In the genomic region with DNA sequence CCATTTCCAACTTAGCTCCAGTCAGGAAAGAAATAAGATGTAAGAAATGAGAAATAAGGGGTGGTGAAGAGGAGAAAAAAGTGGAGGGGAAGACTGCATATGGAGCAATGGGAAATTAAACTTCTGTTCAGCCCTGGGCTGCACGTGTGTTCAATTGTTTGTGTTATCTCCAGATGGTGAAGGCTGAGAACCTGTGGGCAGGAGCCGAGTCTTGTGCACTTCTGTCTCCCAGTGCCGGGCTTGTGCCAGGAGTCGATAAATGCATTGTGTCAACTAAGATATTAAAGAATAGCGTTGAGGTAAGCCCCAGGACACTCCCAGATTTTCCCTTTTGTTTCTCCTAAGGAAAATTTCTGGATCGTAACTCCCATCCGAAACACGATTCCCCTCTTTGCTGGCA, we compare ENCODE assay signal across 22 cellular contexts.
DNase-seq lines count a peak whose midpoint lies in the region; FAIRE-seq and TF ChIP-seq lines count a peak whose summit lies in the region.
"Had no signal": no experiment of that assay in that cellular context is flagged by ENCODE, and none has a peak within 500 bp of the region (broad histone marks: within the 10 kb centered on the region; RNA-seq: fewer than 3 reads in every experiment).

No MANE protein-coding gene starts in this region.

- no peaks in the 10 kb centered on the region for H3K4me1 Mint-ChIP-seq in endodermal cell
- H3K4me1 Mint-ChIP-seq: B cell; CD4-positive, CD25-positive, alpha-beta regulatory T cell had no signal

- FAIRE-seq in bronchial epithelial cell (lab: Jason Lieb, UNC), result peak; percentile 7
- FAIRE-seq: A204.1, GM12891, GM18507, H54 had no signal

- WGBS in endodermal cell (ENCODE audit: insufficient coverage in 1 of 2, insufficient read length in 1 of 2), 2 experiments, result 89 to 96% methylated on average over 7 to 8 of the region's 8 CpGs

- H3K36me3 ChIP-seq in bronchial epithelial cell (ENCODE audit: control insufficient read depth, insufficient read depth, low read length), result no peaks in the 10 kb centered on the region
- no peaks in the 10 kb centered on the region for H3K36me3 ChIP-seq in endodermal cell (ENCODE audit: control insufficient read depth, insufficient read depth, low read length)
- H3K36me3 ChIP-seq: BLaER1, HAP-1 had no signal

- H3K4me3 ChIP-seq in bronchial epithelial cell (ENCODE audit: low read depth, low read length), result no peak overlapping the region
- H3K4me3 ChIP-seq in endodermal cell (ENCODE audit: low read length), result no peak overlapping the region
- H3K4me3 ChIP-seq: BLaER1, GM23338, HAP-1 had no signal

- H3K4me1 ChIP-seq in endodermal cell (ENCODE audit: control insufficient read depth, insufficient read depth, low read length), result no peaks in the 10 kb centered on the region
- H3K4me1 ChIP-seq: BLaER1, Caco-2, HAP-1 had no signal

- no peak overlapping the region for H3K27ac ChIP-seq in endodermal cell (ENCODE audit: low read depth, low read length)
- H3K27ac ChIP-seq: BLaER1, C4-2B had no signal

- H3K4me3 Mint-ChIP-seq in endodermal cell, result no peak overlapping the region
- H3K4me3 Mint-ChIP-seq: B cell; CD4-positive, CD25-positive, alpha-beta regulatory T cell; CD8-positive, alpha-beta T cell; GM23338; HFFc6 had no signal

- no peaks in the 10 kb centered on the region for H3K27me3 ChIP-seq in bronchial epithelial cell (ENCODE audit: control insufficient read depth, insufficient read depth, low read length)
- no peaks in the 10 kb centered on the region for H3K27me3 ChIP-seq in endodermal cell (ENCODE audit: control insufficient read depth, insufficient read depth, low read length, poor library complexity, severe bottlenecking)
- H3K27me3 ChIP-seq: BLaER1 had no signal

- no peak overlapping the region for H3K27ac Mint-ChIP-seq in endodermal cell
- H3K27ac Mint-ChIP-seq: B cell; CD4-positive, CD25-positive, alpha-beta regulatory T cell; CD8-positive, alpha-beta T cell; GM23338; HFFc6 had no signal

- H3K36me3 Mint-ChIP-seq in endodermal cell (ENCODE audit: low read depth), result no peaks in the 10 kb centered on the region
- H3K36me3 Mint-ChIP-seq: CD4-positive, CD25-positive, alpha-beta regulatory T cell; CD8-positive, alpha-beta T cell had no signal

- H3K9me3 Mint-ChIP-seq in endodermal cell, result no peaks in the 10 kb centered on the region
- H3K9me3 Mint-ChIP-seq: CD8-positive, alpha-beta T cell; GM23338; HFFc6 had no signal

- no peaks in the 10 kb centered on the region for H3K27me3 Mint-ChIP-seq in endodermal cell (ENCODE audit: insufficient read depth)

- DNase-seq in NCI-H2171 (lab: John Stamatoyannopoulos, UW) (peak; percentile 13), bronchial epithelial cell (ENCODE audit: low read depth) (no peak), mucosa of gallbladder (ENCODE audit: low spot score) (peak; percentile 84), endodermal cell (no peak), KG1 (lab: John Stamatoyannopoulos, UW) (no peak), HT-29 (ENCODE audit: low spot score) (no peak)
- DNase-seq: Caco-2; CD4-positive, CD25-positive, alpha-beta regulatory T cell; CD8-positive, alpha-beta T cell; DMS53; DMS79 treated with DMSO at 0.1 percent for 48 hours; GF-D8; HFFc6 had no signal

- TF ChIP-seq CTCF in bronchial epithelial cell (IDR thresholded peaks at IDR 0.05; ENCODE audit: insufficient read depth, low read length, severe bottlenecking), result no peak
- no peak for TF ChIP-seq CTCF in endodermal cell (conservative IDR thresholded peaks at IDR 0.05)

- H3K9ac ChIP-seq in endodermal cell (ENCODE audit: extremely low read depth, low read length, poor library complexity, severe bottlenecking), result no peak overlapping the region
- H3K9ac ChIP-seq: BLaER1 had no signal

- no peaks in the 10 kb centered on the region for H3K9me3 ChIP-seq in endodermal cell (ENCODE audit: control insufficient read depth, low read length)
- H3K9me3 ChIP-seq: BLaER1, Caco-2, HAP-1 had no signal

Comparison
In these comparisons a context has a peak if more than half of its experiments do, and no peak if none do; other contexts are left out.
1. DNase-seq: peak in NCI-H2171 (single experiment) and mucosa of gallbladder (single experiment); none in bronchial epithelial cell (single experiment), endodermal cell (single experiment), KG1 (single experiment) and HT-29 (single experiment).